16 cellular contexts compared by ENCODE assay signal in the genomic region with DNA sequence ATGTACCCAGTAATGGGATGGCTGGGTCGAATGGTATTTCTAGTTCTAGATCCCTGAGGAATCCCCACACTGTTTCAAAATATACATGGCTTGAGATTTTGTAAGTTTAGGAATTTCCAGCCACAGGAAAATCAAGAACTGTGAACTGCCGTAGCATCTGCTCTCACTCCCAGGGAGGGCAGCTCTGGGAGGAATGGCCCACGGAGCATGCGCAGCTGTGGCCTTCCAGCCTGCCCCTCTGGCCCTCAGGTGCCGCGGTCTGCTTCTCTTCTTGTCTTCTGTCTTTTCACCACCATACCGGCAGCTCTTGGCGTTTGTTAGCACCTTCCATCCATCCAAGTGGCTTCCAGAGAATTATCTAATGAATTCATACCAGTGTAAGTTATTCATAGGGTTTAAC. TPM values are rescaled to one million over a fixed set of nuclear protein-coding genes. Genes with fewer than 3 reads are reported as not detected.
"Had no signal": no experiment of that assay in that cellular context is flagged by ENCODE, and none has a peak within 500 bp of the region (broad histone marks: within the 10 kb centered on the region; RNA-seq: fewer than 3 reads in every experiment).

No MANE protein-coding gene starts in this region.

- FAIRE-seq: colon, endometrium had no signal

- H3K27me3 ChIP-seq: suprapubic skin, upper lobe of left lung had no signal

- H3K9me3 ChIP-seq: neutrophil, suprapubic skin, upper lobe of left lung had no signal

- H3K36me3 ChIP-seq: neutrophil, suprapubic skin, upper lobe of left lung had no signal

- H3K27ac ChIP-seq: neutrophil, suprapubic skin had no signal

- ATAC-seq: activated CD4-positive, CD25-positive, alpha-beta regulatory T cell treated with anti-CD3 and anti-CD28 coated beads, Interleukin-2, amount 50 U/mL, for 24 hours; activated T-helper 17 cell treated with anti-CD3 and anti-CD28 coated beads, Interleukin-2, amount 50 U/mL, for 72 hours; right cardiac atrium; SK-N-SH treated with all-trans-retinoic acid at 6 μM for 48 hours; stimulated activated naive CD8-positive, alpha-beta T cell treated with anti-CD3 and anti-CD28 coated beads, Interleukin-15, Interleukin-2, amounts not matched to agents 100 U/mL and 50 U/mL, for 24 hours had no signal

- H3K4me3 ChIP-seq: skin epidermis, suprapubic skin, upper lobe of left lung had no signal

- H3K4me3 Mint-ChIP-seq: activated naive CD4-positive, alpha-beta T cell treated with anti-CD3 and anti-CD28 coated beads for 36 hours; activated T-helper 17 cell treated with anti-CD3 and anti-CD28 coated beads, Interleukin-2, amount 50 U/mL, for 72 hours had no signal

- DNase-seq: activated naive CD4-positive, alpha-beta T cell treated with anti-CD3 and anti-CD28 coated beads for 36 hours; foreskin fibroblast; hypothalamus; right cardiac atrium; stimulated activated naive CD8-positive, alpha-beta T cell treated with anti-CD3 and anti-CD28 coated beads, Interleukin-15, Interleukin-2, amounts not matched to agents 100 U/mL and 50 U/mL, for 24 hours had no signal

- H3K27ac Mint-ChIP-seq: activated naive CD4-positive, alpha-beta T cell treated with anti-CD3 and anti-CD28 coated beads for 36 hours; activated T-helper 17 cell treated with anti-CD3 and anti-CD28 coated beads, Interleukin-2, amount 50 U/mL, for 72 hours; progenitor cell of endocrine pancreas had no signal

- H3K9me3 Mint-ChIP-seq: activated naive CD4-positive, alpha-beta T cell treated with anti-CD3 and anti-CD28 coated beads for 36 hours; activated T-helper 17 cell treated with anti-CD3 and anti-CD28 coated beads, Interleukin-2, amount 50 U/mL, for 72 hours had no signal

- H3K27me3 Mint-ChIP-seq: activated T-helper 17 cell treated with anti-CD3 and anti-CD28 coated beads, Interleukin-2, amount 50 U/mL, for 72 hours had no signal

RNA-seq across cellular contexts. Expression of gene HUS1B, which starts 55.9 kb away (rescaled TPM):
- total RNA-seq: kidney epithelial cell had no signal
- polyA plus RNA-seq: right cardiac atrium had no signal
